In the genomic region with DNA sequence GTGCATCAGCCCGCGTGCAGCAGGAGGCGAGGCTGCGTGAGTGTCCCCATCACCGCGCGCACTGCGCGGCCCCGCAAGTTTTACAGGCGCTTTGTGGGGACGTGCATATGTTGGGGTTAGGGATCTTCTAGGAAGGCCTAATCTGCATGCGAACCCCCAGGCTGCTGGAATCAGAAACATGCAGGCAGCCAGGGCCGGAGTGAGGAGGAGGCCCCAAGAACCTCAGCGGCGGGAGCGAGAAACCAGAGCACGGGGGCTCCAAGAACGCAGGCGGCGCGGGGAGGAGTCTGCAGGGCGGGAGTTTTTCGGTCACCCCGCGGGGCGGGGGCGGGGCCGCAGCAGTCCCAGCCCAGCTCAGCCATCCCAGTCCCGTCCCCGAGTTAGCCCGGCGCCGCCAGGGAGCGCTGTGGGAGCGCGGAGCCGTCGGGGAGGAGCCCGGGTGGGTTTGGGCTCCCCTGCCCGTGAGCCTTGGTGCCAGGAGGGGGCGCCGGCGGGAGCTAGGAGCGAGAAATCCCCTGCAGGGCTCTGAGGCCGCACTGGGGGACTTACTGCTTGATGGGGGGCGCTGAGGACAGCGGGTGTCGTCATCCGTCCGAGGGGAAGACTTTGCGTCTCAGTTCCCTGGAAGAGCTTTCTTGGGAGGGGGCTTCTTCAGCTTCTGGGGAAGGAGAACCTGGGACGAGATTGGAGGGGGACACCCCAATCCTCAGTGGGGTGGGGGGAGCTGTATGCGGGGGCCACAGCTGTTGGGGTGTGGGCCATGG, we compare ENCODE assay signal across 1 cellular context.
TF ChIP-seq lines count a peak whose summit lies in the region.

No MANE protein-coding gene starts in this region.

TF ChIP-seq in HepG2, 621 proteins besides CTCF, POLR2A, EP300 and RAD21 (continued from another document and continues in another):
- TF ChIP-seq, protein P1, sequence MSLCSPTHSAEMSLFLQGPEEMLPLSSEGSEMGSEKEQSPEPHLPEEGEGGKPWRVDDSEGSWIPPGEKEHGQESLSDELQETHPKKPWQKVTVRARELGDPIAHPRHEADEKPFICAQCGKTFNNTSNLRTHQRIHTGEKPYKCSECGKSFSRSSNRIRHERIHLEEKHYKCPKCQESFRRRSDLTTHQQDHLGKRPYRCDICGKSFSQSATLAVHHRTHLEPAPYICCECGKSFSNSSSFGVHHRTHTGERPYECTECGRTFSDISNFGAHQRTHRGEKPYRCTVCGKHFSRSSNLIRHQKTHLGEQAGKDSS (CRISPR knock-in tag; IDR thresholded peaks at IDR 0.05; ENCODE audit: borderline replicate concordance, low read depth), result no peak; the same call in 1 of the 2 replicates
- TF ChIP-seq DNMT1 (CRISPR knock-in tag; IDR thresholded peaks at IDR 0.05) (peak; percentile 27; the same call in 1 of the 2 replicates), ZNF354B (CRISPR knock-in tag; IDR thresholded peaks at IDR 0.05) (no peak), ZNF737 (CRISPR knock-in tag; IDR thresholded peaks at IDR 0.05; ENCODE audit: borderline replicate concordance) (no peak), ZNF17 (CRISPR knock-in tag; IDR thresholded peaks at IDR 0.05) (no peak), MLLT10 (CRISPR knock-in tag; IDR thresholded peaks at IDR 0.05) (no peak), CCAR2 (optimal IDR thresholded peaks at IDR 0.05; ENCODE audit: low read depth, low read length) (no peak), ZNF562 (CRISPR knock-in tag; IDR thresholded peaks at IDR 0.05; ENCODE audit: borderline replicate concordance) (no peak), ZSCAN30 (CRISPR knock-in tag; IDR thresholded peaks at IDR 0.05) (no peak), ZBTB1 (CRISPR knock-in tag; IDR thresholded peaks at IDR 0.05; ENCODE audit: borderline replicate concordance) (0 out of 2 replicates have a peak, but pooled peaks have one; percentile 63), GFI1 (CRISPR knock-in tag; IDR thresholded peaks at IDR 0.05; ENCODE audit: borderline replicate concordance) (no peak), ATF1 (CRISPR knock-in tag; IDR thresholded peaks at IDR 0.05) (no peak), TSC22D2 (CRISPR knock-in tag; IDR thresholded peaks at IDR 0.05; ENCODE audit: borderline replicate concordance) (no peak), IRX3 (CRISPR knock-in tag; IDR thresholded peaks at IDR 0.05; ENCODE audit: borderline replicate concordance, low read depth) (no peak), ZNF652 (CRISPR knock-in tag; IDR thresholded peaks at IDR 0.05; ENCODE audit: borderline replicate concordance, low read depth) (no peak), ZNF7 (CRISPR knock-in tag; IDR thresholded peaks at IDR 0.05) (no peak), ZNF143 (CRISPR knock-in tag; IDR thresholded peaks at IDR 0.05) (no peak), KMT2B (CRISPR knock-in tag; IDR thresholded peaks at IDR 0.05) (no peak), HMG20A (CRISPR knock-in tag; IDR thresholded peaks at IDR 0.05; ENCODE audit: borderline replicate concordance) (no peak), ZNF432 (CRISPR knock-in tag; IDR thresholded peaks at IDR 0.05; ENCODE audit: borderline replicate concordance) (no peak), SOX5 (CRISPR knock-in tag; IDR thresholded peaks at IDR 0.05; ENCODE audit: borderline replicate concordance) (no peak), U2AF1 (optimal IDR thresholded peaks at IDR 0.05; ENCODE audit: low read depth, low read length) (no peak), ZFP41 (CRISPR knock-in tag; IDR thresholded peaks at IDR 0.05; ENCODE audit: borderline replicate concordance) (no peak; the same call in 1 of the 2 replicates), PHB2 (IDR thresholded peaks at IDR 0.05; ENCODE audit: partially characterized antibody) (no peak), ZNF530 (CRISPR knock-in tag; IDR thresholded peaks at IDR 0.05; ENCODE audit: low read depth) (no peak), ZNF577 (CRISPR knock-in tag; IDR thresholded peaks at IDR 0.05; ENCODE audit: borderline replicate concordance, low read depth) (no peak), REPIN1 (CRISPR knock-in tag; IDR thresholded peaks at IDR 0.05; ENCODE audit: borderline replicate concordance, low read depth) (peak; percentile 41; the same call in 1 of the 2 replicates), ZFX (CRISPR knock-in tag; IDR thresholded peaks at IDR 0.05; ENCODE audit: low read depth) (peak; percentile 55; the same call in 1 of the 2 replicates), ZNF616 (CRISPR knock-in tag; IDR thresholded peaks at IDR 0.05; ENCODE audit: low read depth) (peak; percentile 59; the same call in 1 of the 2 replicates), CHD4 (IDR thresholded peaks at IDR 0.05; ENCODE audit: borderline replicate concordance, low read length) (no peak), HNRNPLL (IDR thresholded peaks at IDR 0.05; ENCODE audit: low read depth, low read length, poor library complexity, severe bottlenecking) (peak; percentile 70), SATB2 (CRISPR knock-in tag; IDR thresholded peaks at IDR 0.05) (no peak), ZNF781 (CRISPR knock-in tag; IDR thresholded peaks at IDR 0.05; ENCODE audit: borderline replicate concordance, not compliant biosample characterization) (no peak), HOXD1 (CRISPR knock-in tag; IDR thresholded peaks at IDR 0.05) (no peak), SP4 (CRISPR knock-in tag; IDR thresholded peaks at IDR 0.05) (peak; percentile 85; the same call in 1 of the 2 replicates), SMAD9 (CRISPR knock-in tag; IDR thresholded peaks at IDR 0.05) (0 out of 2 replicates have a peak, but pooled peaks have one; percentile 36), ZNF841 (CRISPR knock-in tag; IDR thresholded peaks at IDR 0.05; ENCODE audit: borderline replicate concordance) (no peak), BCL6 (CRISPR knock-in tag; IDR thresholded peaks at IDR 0.05) (0 out of 2 replicates have a peak, but pooled peaks have one; percentile 30), GATAD1 (CRISPR knock-in tag; IDR thresholded peaks at IDR 0.05) (peak; percentile 60; the same call in 1 of the 2 replicates), FOXA3 (CRISPR knock-in tag; IDR thresholded peaks at IDR 0.05) (no peak; the same call in 1 of the 2 replicates)
- TF ChIP-seq, protein P2, sequence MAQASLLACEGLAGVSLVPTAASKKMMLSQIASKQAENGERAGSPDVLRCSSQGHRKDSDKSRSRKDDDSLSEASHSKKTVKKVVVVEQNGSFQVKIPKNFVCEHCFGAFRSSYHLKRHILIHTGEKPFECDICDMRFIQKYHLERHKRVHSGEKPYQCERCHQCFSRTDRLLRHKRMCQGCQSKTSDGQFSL (CRISPR knock-in tag; IDR thresholded peaks at IDR 0.05), result no peak
- TF ChIP-seq, protein P3, sequence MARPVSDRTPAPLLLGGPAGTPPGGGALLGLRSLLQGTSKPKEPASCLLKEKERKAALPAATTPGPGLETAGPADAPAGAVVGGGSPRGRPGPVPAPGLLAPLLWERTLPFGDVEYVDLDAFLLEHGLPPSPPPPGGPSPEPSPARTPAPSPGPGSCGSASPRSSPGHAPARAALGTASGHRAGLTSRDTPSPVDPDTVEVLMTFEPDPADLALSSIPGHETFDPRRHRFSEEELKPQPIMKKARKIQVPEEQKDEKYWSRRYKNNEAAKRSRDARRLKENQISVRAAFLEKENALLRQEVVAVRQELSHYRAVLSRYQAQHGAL (CRISPR knock-in tag; IDR thresholded peaks at IDR 0.05; ENCODE audit: not compliant biosample characterization), result no peak
- TF ChIP-seq, protein P4, sequence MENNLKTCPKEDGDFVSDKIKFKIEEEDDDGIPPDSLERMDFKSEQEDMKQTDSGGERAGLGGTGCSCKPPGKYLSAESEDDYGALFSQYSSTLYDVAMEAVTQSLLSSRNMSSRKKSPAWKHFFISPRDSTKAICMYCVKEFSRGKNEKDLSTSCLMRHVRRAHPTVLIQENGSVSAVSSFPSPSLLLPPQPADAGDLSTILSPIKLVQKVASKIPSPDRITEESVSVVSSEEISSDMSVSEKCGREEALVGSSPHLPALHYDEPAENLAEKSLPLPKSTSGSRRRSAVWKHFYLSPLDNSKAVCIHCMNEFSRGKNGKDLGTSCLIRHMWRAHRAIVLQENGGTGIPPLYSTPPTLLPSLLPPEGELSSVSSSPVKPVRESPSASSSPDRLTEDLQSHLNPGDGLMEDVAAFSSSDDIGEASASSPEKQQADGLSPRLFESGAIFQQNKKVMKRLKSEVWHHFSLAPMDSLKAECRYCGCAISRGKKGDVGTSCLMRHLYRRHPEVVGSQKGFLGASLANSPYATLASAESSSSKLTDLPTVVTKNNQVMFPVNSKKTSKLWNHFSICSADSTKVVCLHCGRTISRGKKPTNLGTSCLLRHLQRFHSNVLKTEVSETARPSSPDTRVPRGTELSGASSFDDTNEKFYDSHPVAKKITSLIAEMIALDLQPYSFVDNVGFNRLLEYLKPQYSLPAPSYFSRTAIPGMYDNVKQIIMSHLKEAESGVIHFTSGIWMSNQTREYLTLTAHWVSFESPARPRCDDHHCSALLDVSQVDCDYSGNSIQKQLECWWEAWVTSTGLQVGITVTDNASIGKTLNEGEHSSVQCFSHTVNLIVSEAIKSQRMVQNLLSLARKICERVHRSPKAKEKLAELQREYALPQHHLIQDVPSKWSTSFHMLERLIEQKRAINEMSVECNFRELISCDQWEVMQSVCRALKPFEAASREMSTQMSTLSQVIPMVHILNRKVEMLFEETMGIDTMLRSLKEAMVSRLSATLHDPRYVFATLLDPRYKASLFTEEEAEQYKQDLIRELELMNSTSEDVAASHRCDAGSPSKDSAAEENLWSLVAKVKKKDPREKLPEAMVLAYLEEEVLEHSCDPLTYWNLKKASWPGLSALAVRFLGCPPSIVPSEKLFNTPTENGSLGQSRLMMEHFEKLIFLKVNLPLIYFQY (CRISPR knock-in tag; IDR thresholded peaks at IDR 0.05; ENCODE audit: borderline replicate concordance), result peak; percentile 71; the same call in 1 of the 2 replicates
- TF ChIP-seq, protein P5, sequence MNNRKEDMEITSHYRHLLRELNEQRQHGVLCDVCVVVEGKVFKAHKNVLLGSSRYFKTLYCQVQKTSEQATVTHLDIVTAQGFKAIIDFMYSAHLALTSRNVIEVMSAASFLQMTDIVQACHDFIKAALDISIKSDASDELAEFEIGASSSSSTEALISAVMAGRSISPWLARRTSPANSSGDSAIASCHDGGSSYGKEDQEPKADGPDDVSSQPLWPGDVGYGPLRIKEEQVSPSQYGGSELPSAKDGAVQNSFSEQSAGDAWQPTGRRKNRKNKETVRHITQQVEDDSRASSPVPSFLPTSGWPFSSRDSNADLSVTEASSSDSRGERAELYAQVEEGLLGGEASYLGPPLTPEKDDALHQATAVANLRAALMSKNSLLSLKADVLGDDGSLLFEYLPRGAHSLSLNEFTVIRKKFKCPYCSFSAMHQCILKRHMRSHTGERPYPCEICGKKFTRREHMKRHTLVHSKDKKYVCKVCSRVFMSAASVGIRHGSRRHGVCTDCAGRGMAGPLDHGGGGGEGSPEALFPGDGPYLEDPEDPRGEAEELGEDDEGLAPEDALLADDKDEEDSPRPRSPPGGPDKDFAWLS (CRISPR knock-in tag; IDR thresholded peaks at IDR 0.05; ENCODE audit: borderline replicate concordance), result 0 out of 2 replicates have a peak, but pooled peaks have one; percentile 23
- TF ChIP-seq, protein P6, sequence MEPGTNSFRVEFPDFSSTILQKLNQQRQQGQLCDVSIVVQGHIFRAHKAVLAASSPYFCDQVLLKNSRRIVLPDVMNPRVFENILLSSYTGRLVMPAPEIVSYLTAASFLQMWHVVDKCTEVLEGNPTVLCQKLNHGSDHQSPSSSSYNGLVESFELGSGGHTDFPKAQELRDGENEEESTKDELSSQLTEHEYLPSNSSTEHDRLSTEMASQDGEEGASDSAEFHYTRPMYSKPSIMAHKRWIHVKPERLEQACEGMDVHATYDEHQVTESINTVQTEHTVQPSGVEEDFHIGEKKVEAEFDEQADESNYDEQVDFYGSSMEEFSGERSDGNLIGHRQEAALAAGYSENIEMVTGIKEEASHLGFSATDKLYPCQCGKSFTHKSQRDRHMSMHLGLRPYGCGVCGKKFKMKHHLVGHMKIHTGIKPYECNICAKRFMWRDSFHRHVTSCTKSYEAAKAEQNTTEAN (CRISPR knock-in tag; conservative IDR thresholded peaks at IDR 0.05), result no peak
- TF ChIP-seq, protein P7, sequence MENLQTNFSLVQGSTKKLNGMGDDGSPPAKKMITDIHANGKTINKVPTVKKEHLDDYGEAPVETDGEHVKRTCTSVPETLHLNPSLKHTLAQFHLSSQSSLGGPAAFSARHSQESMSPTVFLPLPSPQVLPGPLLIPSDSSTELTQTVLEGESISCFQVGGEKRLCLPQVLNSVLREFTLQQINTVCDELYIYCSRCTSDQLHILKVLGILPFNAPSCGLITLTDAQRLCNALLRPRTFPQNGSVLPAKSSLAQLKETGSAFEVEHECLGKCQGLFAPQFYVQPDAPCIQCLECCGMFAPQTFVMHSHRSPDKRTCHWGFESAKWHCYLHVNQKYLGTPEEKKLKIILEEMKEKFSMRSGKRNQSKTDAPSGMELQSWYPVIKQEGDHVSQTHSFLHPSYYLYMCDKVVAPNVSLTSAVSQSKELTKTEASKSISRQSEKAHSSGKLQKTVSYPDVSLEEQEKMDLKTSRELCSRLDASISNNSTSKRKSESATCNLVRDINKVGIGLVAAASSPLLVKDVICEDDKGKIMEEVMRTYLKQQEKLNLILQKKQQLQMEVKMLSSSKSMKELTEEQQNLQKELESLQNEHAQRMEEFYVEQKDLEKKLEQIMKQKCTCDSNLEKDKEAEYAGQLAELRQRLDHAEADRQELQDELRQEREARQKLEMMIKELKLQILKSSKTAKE (CRISPR knock-in tag; IDR thresholded peaks at IDR 0.05; ENCODE audit: borderline replicate concordance), result peak; percentile 44; the same call in 1 of the 2 replicates
- TF ChIP-seq, protein P8, sequence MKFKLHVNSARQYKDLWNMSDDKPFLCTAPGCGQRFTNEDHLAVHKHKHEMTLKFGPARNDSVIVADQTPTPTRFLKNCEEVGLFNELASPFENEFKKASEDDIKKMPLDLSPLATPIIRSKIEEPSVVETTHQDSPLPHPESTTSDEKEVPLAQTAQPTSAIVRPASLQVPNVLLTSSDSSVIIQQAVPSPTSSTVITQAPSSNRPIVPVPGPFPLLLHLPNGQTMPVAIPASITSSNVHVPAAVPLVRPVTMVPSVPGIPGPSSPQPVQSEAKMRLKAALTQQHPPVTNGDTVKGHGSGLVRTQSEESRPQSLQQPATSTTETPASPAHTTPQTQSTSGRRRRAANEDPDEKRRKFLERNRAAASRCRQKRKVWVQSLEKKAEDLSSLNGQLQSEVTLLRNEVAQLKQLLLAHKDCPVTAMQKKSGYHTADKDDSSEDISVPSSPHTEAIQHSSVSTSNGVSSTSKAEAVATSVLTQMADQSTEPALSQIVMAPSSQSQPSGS (CRISPR knock-in tag; IDR thresholded peaks at IDR 0.05), result no peak
- TF ChIP-seq, protein P9, sequence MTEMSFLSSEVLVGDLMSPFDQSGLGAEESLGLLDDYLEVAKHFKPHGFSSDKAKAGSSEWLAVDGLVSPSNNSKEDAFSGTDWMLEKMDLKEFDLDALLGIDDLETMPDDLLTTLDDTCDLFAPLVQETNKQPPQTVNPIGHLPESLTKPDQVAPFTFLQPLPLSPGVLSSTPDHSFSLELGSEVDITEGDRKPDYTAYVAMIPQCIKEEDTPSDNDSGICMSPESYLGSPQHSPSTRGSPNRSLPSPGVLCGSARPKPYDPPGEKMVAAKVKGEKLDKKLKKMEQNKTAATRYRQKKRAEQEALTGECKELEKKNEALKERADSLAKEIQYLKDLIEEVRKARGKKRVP (CRISPR knock-in tag; IDR thresholded peaks at IDR 0.05), result peak in 1 of 2 experiments; percentile 82; a peak in 2 of 4 replicates
